In genomic region chr1:209560529-209560928, GRCh38 we compare ENCODE assay signal across 36 cellular contexts. TPM values are rescaled to one million over a fixed set of nuclear protein-coding genes. Genes with fewer than 3 reads are reported as not detected.
"Had no signal": no experiment of that assay in that cellular context is flagged by ENCODE, and none has a peak within 500 bp of the region (broad histone marks: within the 10 kb centered on the region; RNA-seq: fewer than 3 reads in every experiment).

No MANE protein-coding gene starts in this region.

- H3K9me3 Mint-ChIP-seq: activated B cell treated with CpG ODN at 0.5 μM for 24 hours; activated CD4-positive, alpha-beta memory T cell treated with anti-CD3 and anti-CD28 coated beads for 36 hours; activated CD4-positive, alpha-beta T cell treated with anti-CD3 and anti-CD28 coated beads, Interleukin-2, amount 10 ng/mL, durations not matched to agents 24 days and 14 days; activated naive CD4-positive, alpha-beta T cell treated with anti-CD3 and anti-CD28 coated beads for 36 hours; activated naive CD4-positive, alpha-beta T cell treated with anti-CD3 and anti-CD28 coated beads, Interleukin-2, amount 50 U/mL, for 24 hours; activated naive CD8-positive, alpha-beta T cell treated with anti-CD3 and anti-CD28 coated beads, Interleukin-2, amount 10 ng/mL, durations not matched to agents 7 days and 5 days; activated T-helper 1 cell treated with anti-CD3 and anti-CD28 coated beads, Interleukin-12 subunit alpha, Interleukin-12 subunit beta, Interleukin-2, Interleukin-4 antibody, amounts not matched to agents 30 ng/mL and 10 ng/mL and 1 ng/mL, durations not matched to agents 14 hours and 24 hours and 36 hours; activated T-helper 2 cell treated with anti-CD3 and anti-CD28 coated beads, Interferon-gamma antibody, Interleukin-2, Interleukin-4, amounts not matched to agents 10 μg/mL and 5 μg/mL and 100 μg/mL, durations not matched to agents 14 hours and 24 hours and 36 hours; central memory CD8-positive, alpha-beta T cell; dendritic cell treated with granulocyte-macrophage colony-stimulating factor and Interleukin-4, amounts not matched to agents 40 ng/mL and 50 ng/mL, for 4 days; endodermal cell; T-helper 2 cell treated with Interferon-gamma antibody and Interleukin-4, amounts not matched to agents 5 μg/mL and 100 μg/mL, for 36 hours had no signal

- H3K4me3 ChIP-seq: coronary artery, dorsolateral prefrontal cortex, heart right ventricle had no signal

- H3K27ac Mint-ChIP-seq: activated B cell treated with CpG ODN at 0.5 μM for 24 hours; activated CD4-positive, alpha-beta memory T cell treated with anti-CD3 and anti-CD28 coated beads for 36 hours; activated CD4-positive, alpha-beta T cell treated with anti-CD3 and anti-CD28 coated beads for 36 hours; activated CD4-positive, alpha-beta T cell treated with anti-CD3 and anti-CD28 coated beads, Interleukin-2, amount 10 ng/mL, durations not matched to agents 24 days and 14 days; activated CD8-positive, alpha-beta memory T cell treated with anti-CD3 and anti-CD28 coated beads, Interleukin-2, amount 10 ng/mL, durations not matched to agents 7 days and 5 days; activated CD8-positive, alpha-beta T cell treated with anti-CD3 and anti-CD28 coated beads, Interleukin-2, amount 10 ng/mL, durations not matched to agents 7 days and 5 days; activated naive CD4-positive, alpha-beta T cell treated with anti-CD3 and anti-CD28 coated beads for 36 hours; activated naive CD4-positive, alpha-beta T cell treated with anti-CD3 and anti-CD28 coated beads, Interleukin-2, amount 50 U/mL, for 24 hours; activated naive CD8-positive, alpha-beta T cell treated with anti-CD3 and anti-CD28 coated beads, Interleukin-2, amount 10 ng/mL, durations not matched to agents 7 days and 5 days; activated T-helper 1 cell treated with anti-CD3 and anti-CD28 coated beads, Interleukin-12 subunit alpha, Interleukin-12 subunit beta, Interleukin-2, Interleukin-4 antibody, amounts not matched to agents 30 ng/mL and 10 ng/mL and 1 ng/mL, durations not matched to agents 14 hours and 24 hours and 36 hours; activated T-helper 2 cell treated with anti-CD3 and anti-CD28 coated beads, Interferon-gamma antibody, Interleukin-2, Interleukin-4, amounts not matched to agents 10 μg/mL and 5 μg/mL and 100 μg/mL, durations not matched to agents 14 hours and 24 hours and 36 hours; dendritic cell treated with granulocyte-macrophage colony-stimulating factor and Interleukin-4, amounts not matched to agents 40 ng/mL and 50 ng/mL, for 4 days; endodermal cell; T-helper 17 cell; T-helper 2 cell treated with Interferon-gamma antibody and Interleukin-4, amounts not matched to agents 5 μg/mL and 100 μg/mL, for 36 hours had no signal

- H3K4me1 Mint-ChIP-seq: activated B cell treated with CpG ODN at 0.5 μM for 24 hours; activated CD4-positive, alpha-beta T cell treated with anti-CD3 and anti-CD28 coated beads for 36 hours; activated CD4-positive, alpha-beta T cell treated with anti-CD3 and anti-CD28 coated beads, Interleukin-2, amount 10 ng/mL, durations not matched to agents 24 days and 14 days; activated CD8-positive, alpha-beta memory T cell treated with anti-CD3 and anti-CD28 coated beads, Interleukin-2, amount 10 ng/mL, durations not matched to agents 7 days and 5 days; activated naive CD4-positive, alpha-beta T cell treated with anti-CD3 and anti-CD28 coated beads, Interleukin-2, amount 50 U/mL, for 24 hours; activated naive CD8-positive, alpha-beta T cell treated with anti-CD3 and anti-CD28 coated beads, Interleukin-2, amount 10 ng/mL, durations not matched to agents 7 days and 5 days; central memory CD8-positive, alpha-beta T cell had no signal

- ATAC-seq: activated CD4-positive, alpha-beta T cell treated with anti-CD3 and anti-CD28 coated beads for 36 hours; activated CD4-positive, CD25-positive, alpha-beta regulatory T cell treated with anti-CD3 and anti-CD28 coated beads, Interleukin-2, amount 50 U/mL, for 24 hours; activated CD8-positive, alpha-beta memory T cell treated with anti-CD3 and anti-CD28 coated beads, Interleukin-2, amount 10 ng/mL, durations not matched to agents 7 days and 5 days; activated CD8-positive, alpha-beta T cell treated with anti-CD3 and anti-CD28 coated beads, Interleukin-2, amount 10 ng/mL, durations not matched to agents 7 days and 5 days; esophagus mucosa; heart right ventricle; T-helper 17 cell had no signal

- H3K9me3 ChIP-seq: heart right ventricle had no signal

- H3K27ac ChIP-seq: brain microvascular endothelial cell, coronary artery, dorsolateral prefrontal cortex, heart right ventricle, WERI-Rb-1 had no signal

- H3K4me1 ChIP-seq: heart right ventricle had no signal

- H3K27me3 ChIP-seq: brain microvascular endothelial cell had no signal

- H3K4me3 Mint-ChIP-seq: activated B cell treated with CpG ODN at 0.5 μM for 24 hours; activated CD4-positive, alpha-beta memory T cell treated with anti-CD3 and anti-CD28 coated beads for 36 hours; activated CD4-positive, alpha-beta T cell treated with anti-CD3 and anti-CD28 coated beads for 36 hours; activated CD4-positive, alpha-beta T cell treated with anti-CD3 and anti-CD28 coated beads, Interleukin-2, amount 10 ng/mL, durations not matched to agents 24 days and 14 days; activated CD8-positive, alpha-beta memory T cell treated with anti-CD3 and anti-CD28 coated beads, Interleukin-2, amount 10 ng/mL, durations not matched to agents 7 days and 5 days; activated CD8-positive, alpha-beta T cell treated with anti-CD3 and anti-CD28 coated beads, Interleukin-2, amount 10 ng/mL, durations not matched to agents 7 days and 5 days; activated naive CD4-positive, alpha-beta T cell treated with anti-CD3 and anti-CD28 coated beads for 36 hours; activated naive CD4-positive, alpha-beta T cell treated with anti-CD3 and anti-CD28 coated beads, Interleukin-2, amount 50 U/mL, for 24 hours; activated naive CD8-positive, alpha-beta T cell treated with anti-CD3 and anti-CD28 coated beads, Interleukin-2, amount 10 ng/mL, durations not matched to agents 7 days and 5 days; activated T-helper 1 cell treated with anti-CD3 and anti-CD28 coated beads, Interleukin-12 subunit alpha, Interleukin-12 subunit beta, Interleukin-2, Interleukin-4 antibody, amounts not matched to agents 30 ng/mL and 10 ng/mL and 1 ng/mL, durations not matched to agents 14 hours and 24 hours and 36 hours; central memory CD8-positive, alpha-beta T cell; dendritic cell treated with granulocyte-macrophage colony-stimulating factor and Interleukin-4, amounts not matched to agents 40 ng/mL and 50 ng/mL, for 4 days; endodermal cell; T-helper 17 cell; T-helper 2 cell treated with Interferon-gamma antibody and Interleukin-4, amounts not matched to agents 5 μg/mL and 100 μg/mL, for 36 hours had no signal

- H3K36me3 Mint-ChIP-seq: activated CD4-positive, alpha-beta memory T cell treated with anti-CD3 and anti-CD28 coated beads for 36 hours; activated CD8-positive, alpha-beta memory T cell treated with anti-CD3 and anti-CD28 coated beads, Interleukin-2, amount 10 ng/mL, durations not matched to agents 7 days and 5 days; activated naive CD4-positive, alpha-beta T cell treated with anti-CD3 and anti-CD28 coated beads, Interleukin-2, amount 50 U/mL, for 24 hours; activated naive CD8-positive, alpha-beta T cell treated with anti-CD3 and anti-CD28 coated beads, Interleukin-2, amount 10 ng/mL, durations not matched to agents 7 days and 5 days had no signal

- H3K36me3 ChIP-seq: brain microvascular endothelial cell, heart right ventricle, WERI-Rb-1 had no signal

- H3K27me3 Mint-ChIP-seq: activated CD4-positive, alpha-beta T cell treated with anti-CD3 and anti-CD28 coated beads for 36 hours had no signal

- DNase-seq: activated B cell treated with CpG ODN at 0.5 μM for 24 hours; activated CD4-positive, alpha-beta memory T cell treated with anti-CD3 and anti-CD28 coated beads for 36 hours; activated CD4-positive, alpha-beta T cell treated with anti-CD3 and anti-CD28 coated beads for 36 hours; activated CD4-positive, alpha-beta T cell treated with anti-CD3 and anti-CD28 coated beads, Interleukin-2, amount 10 ng/mL, durations not matched to agents 24 days and 14 days; activated CD8-positive, alpha-beta memory T cell treated with anti-CD3 and anti-CD28 coated beads, Interleukin-2, amount 10 ng/mL, durations not matched to agents 7 days and 5 days; activated CD8-positive, alpha-beta memory T cell treated with anti-CD3 and anti-CD28 coated beads, Interleukin-2, amount 50 U/mL, for 4 hours; activated CD8-positive, alpha-beta T cell treated with anti-CD3 and anti-CD28 coated beads, Interleukin-2, amount 10 ng/mL, durations not matched to agents 7 days and 5 days; activated effector memory CD4-positive, alpha-beta T cell treated with anti-CD3 and anti-CD28 coated beads, Interleukin-2, amount 50 U/mL, for 16 hours; activated naive CD4-positive, alpha-beta T cell treated with anti-CD3 and anti-CD28 coated beads for 36 hours; activated naive CD8-positive, alpha-beta T cell treated with anti-CD3 and anti-CD28 coated beads, Interleukin-2, amount 10 ng/mL, durations not matched to agents 7 days and 5 days; activated T-cell treated with anti-CD3 and anti-CD28 coated beads, Interleukin-2, amount 50 U/mL, for 1 hour; activated T-cell treated with anti-CD3 and anti-CD28 coated beads, Interleukin-2, amount 50 U/mL, for 48 hours; amniotic stem cell; anterior cingulate cortex; brain microvascular endothelial cell; dorsolateral prefrontal cortex; effector memory CD4-positive, alpha-beta T cell; endodermal cell; foreskin fibroblast; heart right ventricle; T-helper 1 cell; T-helper 17 cell; T1000; WERI-Rb-1 had no signal

RNA-seq across cellular contexts. Expression of gene CAMK1G, which starts 23.0 kb away (rescaled TPM):
- total RNA-seq: activated B cell treated with CpG ODN at 0.5 μM for 24 hours; activated CD8-positive, alpha-beta memory T cell treated with anti-CD3 and anti-CD28 coated beads for 36 hours; activated CD8-positive, alpha-beta memory T cell treated with anti-CD3 and anti-CD28 coated beads, Interleukin-2, amount 10 ng/mL, durations not matched to agents 7 days and 5 days; activated CD8-positive, alpha-beta T cell treated with anti-CD3 and anti-CD28 coated beads, Interleukin-2, amount 10 ng/mL, durations not matched to agents 7 days and 5 days; activated naive CD8-positive, alpha-beta T cell treated with anti-CD3 and anti-CD28 coated beads, Interleukin-2, amount 10 ng/mL, durations not matched to agents 7 days and 5 days; activated T-helper 2 cell treated with anti-CD3 and anti-CD28 coated beads, Interferon-gamma antibody, Interleukin-2, Interleukin-4, amounts not matched to agents 10 μg/mL and 5 μg/mL and 100 μg/mL, durations not matched to agents 14 hours and 24 hours and 36 hours; bronchial epithelial cell; cardiac septum; esophagus mucosa; T-helper 17 cell had no signal
